ENCODE assay signal across 5 cellular contexts in the genomic region with DNA sequence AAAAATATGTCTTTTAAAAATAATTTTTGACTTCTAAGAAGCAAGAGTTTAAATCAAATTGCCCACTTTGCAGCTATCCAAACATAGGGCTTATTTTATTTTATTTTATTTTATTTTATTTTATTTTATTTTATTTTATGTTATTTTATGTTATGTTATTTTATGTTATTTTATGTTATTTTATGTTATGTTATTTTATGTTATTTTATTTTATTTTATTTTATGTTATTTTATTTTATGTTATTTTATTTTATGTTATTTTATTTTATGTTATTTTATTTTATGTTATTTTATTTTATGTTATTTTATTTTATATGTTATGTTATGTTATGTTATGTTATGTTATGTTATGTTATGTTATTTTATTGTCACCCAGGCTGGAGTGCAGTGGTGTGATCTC. TPM values are rescaled to one million over a fixed set of nuclear protein-coding genes. Genes with fewer than 3 reads are reported as not detected.
DNase-seq lines count a peak whose midpoint lies in the region; ATAC-seq, FAIRE-seq and TF ChIP-seq lines count a peak whose summit lies in the region.
"Not testable (repeated sequence)": the region's sequence is repeated elsewhere in the genome, so short reads cannot be mapped to it uniquely, and the experiment has no call there.

No MANE protein-coding gene starts in this region.

- H3K4me1 ChIP-seq in pancreas: not testable (repeated sequence)

- not testable (repeated sequence) for H3K9me3 ChIP-seq in pancreas

- not testable (repeated sequence) for TF ChIP-seq CTCF in pancreas (IDR thresholded peaks at IDR 0.05)

- H3K27ac ChIP-seq in pancreas: not testable (repeated sequence)

- not testable (repeated sequence) for H3K4me3 ChIP-seq in pancreas

- H3K36me3 ChIP-seq in pancreas: not testable (repeated sequence)

- intact Hi-C loops in pancreas (cut with DNase I): not testable (repeated sequence)

- not testable (repeated sequence) for H3K27me3 ChIP-seq in pancreas

- FAIRE-seq in G401.6 (lab: Jason Lieb, UNC) (peak; percentile 99), TTC549 (lab: Jason Lieb, UNC) (peak; percentile 99), colon (lab: Jason Lieb, UNC) (peak; percentile 99), frontal cortex (lab: Jason Lieb, UNC) (peak; percentile 100), pancreas (lab: Jason Lieb, UNC) (peak; percentile 99)

- ATAC-seq in pancreas: not testable (repeated sequence)

- not testable (repeated sequence) for DNase-seq in frontal cortex (ENCODE audit: low spot score in 2 of 2); pancreas

RNA-seq across cellular contexts. Expression of a gene that starts 14.0 kb away (rescaled TPM):
- total RNA-seq in frontal cortex (14.7 TPM), pancreas (1 to 10 TPM; 1.1 to 4.2 (median 3.0) TPM)
- polyA plus RNA-seq in pancreas: 1 to 10 TPM; 1.3 to 1.9 TPM
